9 cellular contexts compared by ENCODE assay signal in genomic region chr7:142808802-142809583, GRCh38. TPM values are rescaled to one million over a fixed set of nuclear protein-coding genes. Genes with fewer than 3 reads are reported as not detected.
DNase-seq lines count a peak whose midpoint lies in the region; ATAC-seq and TF ChIP-seq lines count a peak whose summit lies in the region.
"Had no signal": no experiment of that assay in that cellular context is flagged by ENCODE, and none has a peak within 500 bp of the region (broad histone marks: within the 10 kb centered on the region; RNA-seq: fewer than 3 reads in every experiment).

No MANE protein-coding gene starts in this region.

- H3K27me3 ChIP-seq in DOHH2 (ENCODE audit: control insufficient read depth, low read length), result no peaks in the 10 kb centered on the region
- H3K27me3 ChIP-seq in stomach, result peaks cover 0 to 58% (median 0%) of the 10 kb centered on the region in 3 donors
- H3K27me3 ChIP-seq: gastrocnemius medialis had no signal

- H3K4me3 ChIP-seq in DOHH2 (ENCODE audit: low read length) (peak overlapping the region; percentile 71), stomach (no peak overlapping the region)
- H3K4me3 ChIP-seq: gastrocnemius medialis had no signal

- H3K4me2 ChIP-seq in DOHH2 (ENCODE audit: low read length), result peak overlapping the region; percentile 94

- peaks cover 94% of the 10 kb centered on the region for H3K4me1 ChIP-seq in DOHH2 (ENCODE audit: control insufficient read depth, low read length)
- peaks cover 0 to 5% (median 0%) of the 10 kb centered on the region in 4 donors for H3K4me1 ChIP-seq in stomach
- H3K4me1 ChIP-seq: gastrocnemius medialis had no signal

- peaks cover 28% of the 10 kb centered on the region for H3K36me3 ChIP-seq in DOHH2 (ENCODE audit: control insufficient read depth, low read length)
- no peaks in the 10 kb centered on the region for H3K36me3 ChIP-seq in stomach
- H3K36me3 ChIP-seq: gastrocnemius medialis had no signal

- no peaks in the 10 kb centered on the region for H3K79me2 ChIP-seq in DOHH2 (ENCODE audit: control insufficient read depth, low read length)

- TF ChIP-seq POLR2A in stomach (IDR thresholded peaks at IDR 0.05), result no peak

- H4K20me1 ChIP-seq in DOHH2 (ENCODE audit: control insufficient read depth, insufficient read depth, low read depth, low read length), result no peaks in the 10 kb centered on the region

- intact Hi-C loops in stomach (cut with DNase I; ENCODE audit: low total_unique reads), result no loop called here

- DNase-seq in KBM-7 (peak; percentile 23), activated T-cell treated with anti-CD3 and anti-CD28 coated beads for 48 hours (ENCODE audit: low read depth) (peak; percentile 87), left lobe of liver (ENCODE audit: low spot score) (no peak), stomach (peak; percentile 56), DMS53 treated with DMSO at 0.1 percent for 48 hours (lab: John Stamatoyannopoulos, UW; ENCODE audit: unreplicated experiment) (no peak), iPS-NIHi11 (ENCODE audit: low spot score) (no peak)

- no peak for TF ChIP-seq EP300 in stomach (IDR thresholded peaks at IDR 0.05)

- ATAC-seq in GM21515 (IDR thresholded peaks at IDR 0.05; ENCODE audit: unreplicated experiment) (peak; percentile 93), left lobe of liver (peak; percentile 14)
- ATAC-seq: gastrocnemius medialis had no signal

- H3K27ac ChIP-seq in DOHH2 (ENCODE audit: low read depth, low read length) (peak overlapping the region; percentile 97), stomach (peak overlapping the region; percentile 1 to 69 (median 38))
- H3K27ac ChIP-seq: gastrocnemius medialis had no signal

- TF ChIP-seq CTCF in DOHH2 (IDR thresholded peaks at IDR 0.05; ENCODE audit: low read depth, low read length, poor library complexity, severe bottlenecking) (no peak), stomach (IDR thresholded peaks at IDR 0.05) (no peak)

- in situ Hi-C loops in KBM-7 (cut with MboI; ENCODE audit: low pct_unique_long_range_greater_than_20kb, low sequenced_read_pairs), result no loop called here

- WGBS in stomach, 5 donors, result 40 to 58% (median 56%) methylated on average over 6 of the region's 6 CpGs

- peaks cover 39% of the 10 kb centered on the region for H3F3A ChIP-seq in DOHH2 (ENCODE audit: control insufficient read depth, insufficient read depth)

- H3K9me2 ChIP-seq in DOHH2 (replicated peaks; ENCODE audit: control insufficient read depth, low read length), result no peaks in the 10 kb centered on the region

- H3K9me3 ChIP-seq in DOHH2 (ENCODE audit: control insufficient read depth, insufficient read depth, low read length) (no peaks in the 10 kb centered on the region), stomach (no peaks in the 10 kb centered on the region)
- H3K9me3 ChIP-seq: gastrocnemius medialis had no signal

RNA-seq across cellular contexts. Expression of gene PRSS2, which starts 38.2 kb away (rescaled TPM):
- total RNA-seq in left lobe of liver (53.2 TPM), stomach (10 to 100 TPM in 1 of 5 donors, 1 to 10 TPM in 1, not detected in 3; 1.3 to 86.1 TPM)
- polyA plus RNA-seq in stomach, result 10 to 100 TPM; 51.4 to 69.4 (median 59.1) TPM
- total RNA-seq: gastrocnemius medialis had no signal

RNA-seq across cellular contexts. Expression of gene EPHB6, which starts 45.9 kb away (rescaled TPM):
- 5.1 TPM for total RNA-seq in left lobe of liver
- 1 to 10 TPM; 5.4 to 9.6 (median 8.0) TPM for total RNA-seq in stomach
- 10 to 100 TPM in 2 of 3 donors, 1 to 10 TPM in 1; 6.2 to 23.1 (median 19.3) TPM for polyA plus RNA-seq in stomach

RNA-seq across cellular contexts. Expression of gene PRSS1, which starts 59.7 kb away (rescaled TPM):
- total RNA-seq in left lobe of liver (19.7 TPM), stomach (10 to 100 TPM in 1 of 5 donors, 1 to 10 TPM in 1, not detected in 3; 10.0 to 20.4 TPM)
- 100 to 1,000 TPM in 2 of 3 donors, 10 to 100 TPM in 1; 61.0 to 233 (median 196) TPM for polyA plus RNA-seq in stomach
- total RNA-seq: gastrocnemius medialis had no signal

Comparison
In these comparisons a context has a peak if more than half of its experiments do, and no peak if none do; other contexts are left out.
1. DNase-seq: peak in KBM-7 (single experiment), activated T-cell treated with anti-CD3 and anti-CD28 coated beads for 48 hours (single experiment) and stomach (single experiment); none in left lobe of liver (single experiment), DMS53 treated with DMSO at 0.1 percent for 48 hours (single experiment) and iPS-NIHi11 (single experiment).